ENCODE assay signal across 10 cellular contexts in the genomic region with DNA sequence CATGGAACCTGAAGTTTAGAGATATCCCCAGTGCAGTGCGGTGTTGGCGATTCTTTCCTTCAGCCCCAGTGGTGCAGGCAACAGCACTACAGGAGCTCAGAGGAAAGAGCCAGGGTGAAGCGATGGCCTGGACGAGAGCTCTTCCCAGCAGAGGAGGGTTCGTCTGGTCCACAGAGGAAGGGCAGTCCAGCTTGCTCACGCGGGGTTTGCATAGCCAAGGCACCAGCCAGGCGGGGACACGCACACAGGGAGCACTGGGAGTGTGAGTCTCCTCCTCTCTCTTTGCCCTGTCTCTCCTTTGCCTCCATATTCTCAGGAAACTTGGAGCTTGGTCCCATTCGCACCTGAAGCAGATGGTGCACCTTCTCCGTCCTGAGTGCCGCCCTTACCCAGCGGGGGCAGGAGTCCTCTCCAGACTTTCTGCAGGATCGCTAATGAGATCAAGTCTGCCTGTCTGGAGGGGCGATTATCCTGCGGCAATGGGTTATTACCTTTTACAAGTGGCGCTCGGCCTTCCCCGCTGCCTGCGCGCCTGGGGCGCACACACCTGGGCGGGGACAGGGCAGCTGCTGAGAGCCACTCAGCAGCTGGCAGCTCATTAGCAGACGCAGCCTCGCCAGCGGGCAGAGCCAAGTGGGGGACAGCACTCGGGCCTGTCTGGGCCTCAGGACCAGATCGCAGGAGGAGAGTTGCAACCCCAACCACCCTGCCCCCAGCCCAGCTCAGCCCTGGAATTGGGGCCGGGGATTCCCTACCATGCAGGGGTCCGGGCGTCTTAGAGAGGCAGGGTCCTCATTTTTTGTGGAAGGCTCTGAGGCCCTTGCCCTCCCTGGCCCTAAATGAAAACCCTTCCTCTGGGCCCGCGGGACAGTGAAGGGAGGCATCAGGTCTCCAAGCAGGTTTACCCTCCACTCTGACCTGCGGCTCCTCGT.
DNase-seq lines count a peak whose midpoint lies in the region; ATAC-seq and TF ChIP-seq lines count a peak whose summit lies in the region.
"Had no signal": no experiment of that assay in that cellular context is flagged by ENCODE, and none has a peak within 500 bp of the region (broad histone marks: within the 10 kb centered on the region; RNA-seq: fewer than 3 reads in every experiment).

No MANE protein-coding gene starts in this region.

- peaks cover 91 to 100% (median 99%) of the 10 kb centered on the region in 10 experiments for H3K4me1 ChIP-seq in BLaER1 treated with 17β-estradiol and CSF1 and Interleukin-3, amounts not matched to agents 10 nM and 100 nM
- peaks cover 31% of the 10 kb centered on the region for H3K4me1 ChIP-seq in foreskin keratinocyte

- H3K4me3 ChIP-seq in BLaER1 treated with 17β-estradiol and CSF1 and Interleukin-3, amounts not matched to agents 10 nM and 100 nM: peak overlapping the region in 2 of 10 experiments; percentile 11 to 12; a peak in 2 of 20 replicates

- DNase-seq in GM03348 (ENCODE audit: low spot score): peak; percentile 2
- DNase-seq in NCI-H524 (lab: John Stamatoyannopoulos, UW): peak; percentile 96 to 99
- no peak for DNase-seq in foreskin keratinocyte
- no peak for DNase-seq in T-helper 9 cell
- DNase-seq in activated CD4-positive, CD25-positive, alpha-beta regulatory T cell treated with anti-CD3 and anti-CD28 coated beads, Interleukin-2, amount 50 U/mL, for 72 hours: no peak
- DNase-seq in NCI-H510A (lab: John Stamatoyannopoulos, UW): no peak
- DNase-seq: NCI-H226 had no signal

- ATAC-seq in foreskin keratinocyte (peak; percentile 5), HG02623 (IDR thresholded peaks at IDR 0.05; ENCODE audit: unreplicated experiment) (no peak)
- ATAC-seq: T-cell had no signal

- H4K20me1 ChIP-seq in BLaER1 treated with 17β-estradiol and CSF1 and Interleukin-3, amounts not matched to agents 10 nM and 100 nM: no peaks in the 10 kb centered on the region

- TF ChIP-seq CTCF in foreskin keratinocyte (conservative IDR thresholded peaks at IDR 0.05): no peak

- H3K9me3 ChIP-seq in BLaER1 treated with 17β-estradiol and CSF1 and Interleukin-3, amounts not matched to agents 10 nM and 100 nM (replicated peaks in 1 of 11): no peaks in the 10 kb centered on the region

- peak overlapping the region; percentile 56 to 98 (median 92) for H3K4me2 ChIP-seq in BLaER1 treated with 17β-estradiol and CSF1 and Interleukin-3, amounts not matched to agents 10 nM and 100 nM

- peak overlapping the region in 7 of 11 experiments; percentile 5 to 68 (median 36); a peak in 9 of 22 replicates for H3K9ac ChIP-seq in BLaER1 treated with 17β-estradiol and CSF1 and Interleukin-3, amounts not matched to agents 10 nM and 100 nM

- no peaks in the 10 kb centered on the region for H3K36me3 ChIP-seq in BLaER1 treated with 17β-estradiol and CSF1 and Interleukin-3, amounts not matched to agents 10 nM and 100 nM

- H3K27me3 ChIP-seq in BLaER1 treated with 17β-estradiol and CSF1 and Interleukin-3, amounts not matched to agents 10 nM and 100 nM: peaks cover 0 to 18% (median 0%) of the 10 kb centered on the region in 11 experiments; a peak in 4 of 22 replicates
- no peaks in the 10 kb centered on the region for H3K27me3 ChIP-seq in foreskin keratinocyte

- peak overlapping the region in 7 of 11 experiments; percentile 32 to 71 (median 63); a peak in 12 of 22 replicates for H3K27ac ChIP-seq in BLaER1 treated with 17β-estradiol and CSF1 and Interleukin-3, amounts not matched to agents 10 nM and 100 nM
- H3K27ac ChIP-seq in foreskin keratinocyte: no peak overlapping the region

Comparison
In these comparisons a context has a peak if more than half of its experiments do, and no peak if none do; other contexts are left out.
1. DNase-seq: peak in GM03348 (single experiment) and NCI-H524 (2 of 2); none in foreskin keratinocyte (0 of 2), T-helper 9 cell (single experiment), activated CD4-positive, CD25-positive, alpha-beta regulatory T cell treated with anti-CD3 and anti-CD28 coated beads, Interleukin-2, amount 50 U/mL, for 72 hours (single experiment) and NCI-H510A (single experiment).